ENCODE assay signal across 10 cellular contexts in genomic region chr12:39467432-39467870, GRCh38. TPM values are rescaled to one million over a fixed set of nuclear protein-coding genes. Genes with fewer than 3 reads are reported as not detected.
DNase-seq lines count a peak whose midpoint lies in the region; ATAC-seq and FAIRE-seq lines count a peak whose summit lies in the region.
"Had no signal": no experiment of that assay in that cellular context is flagged by ENCODE, and none has a peak within 500 bp of the region (broad histone marks: within the 10 kb centered on the region; RNA-seq: fewer than 3 reads in every experiment).

No MANE protein-coding gene starts in this region.

- peak; percentile 13 for DNase-seq in activated CD4-positive, alpha-beta T cell treated with anti-CD3 and anti-CD28 coated beads for 36 hours
- DNase-seq in activated CD4-positive, alpha-beta T cell treated with anti-CD3 and anti-CD28 coated beads, Interleukin-2, amount 50 U/mL, for 1 hour, result no peak
- DNase-seq in OCI-M1 (lab: John Stamatoyannopoulos, UW), result peak; percentile 26
- DNase-seq in right cardiac atrium, result no peak
- no peak for DNase-seq in RCC 7860 (ENCODE audit: low spot score)
- no peak for DNase-seq in NCI-H446 treated with DMSO at 0.1 percent for 48 hours (lab: John Stamatoyannopoulos, UW)
- DNase-seq: IMR-90 had no signal

- POLR2A ChIA-PET in activated CD4-positive, alpha-beta T cell treated with anti-CD3 and anti-CD28 coated beads for 36 hours (lab: Charles Lee), result interaction anchor here (0.6 kb wide), 1 partner anchor 9 kb away, joined by 4 read pairs; no protein-coding TSS in a partner anchor

- no peaks in the 10 kb centered on the region for H3K27me3 ChIP-seq in neuron (ENCODE audit: insufficient read depth, low read length)
- H3K27me3 ChIP-seq in right cardiac atrium (ENCODE audit: control insufficient read depth, insufficient read depth), result no peaks in the 10 kb centered on the region
- H3K27me3 ChIP-seq: esophagus muscularis mucosa had no signal

- no peaks in the 10 kb centered on the region for H3K36me3 Mint-ChIP-seq in activated CD4-positive, alpha-beta T cell treated with anti-CD3 and anti-CD28 coated beads for 36 hours (ENCODE audit: low read depth)

- CTCF ChIA-PET in activated CD4-positive, alpha-beta T cell treated with anti-CD3 and anti-CD28 coated beads for 36 hours (lab: Charles Lee), result interaction anchor here (1.5 kb wide), 1 partner anchor 149 kb away, joined by 3 read pairs; no protein-coding TSS in a partner anchor

- no peak overlapping the region for H3K4me3 Mint-ChIP-seq in activated CD4-positive, alpha-beta T cell treated with anti-CD3 and anti-CD28 coated beads for 36 hours

- peak; percentile 92 for ATAC-seq in activated CD4-positive, alpha-beta T cell treated with anti-CD3 and anti-CD28 coated beads for 36 hours
- ATAC-seq in HG02571 (IDR thresholded peaks at IDR 0.05; ENCODE audit: unreplicated experiment) (peak; percentile 63), right cardiac atrium (no peak)

- H3K9me3 ChIP-seq in neuron (ENCODE audit: low read length) (no peaks in the 10 kb centered on the region), right cardiac atrium (ENCODE audit: control insufficient read depth, low read length) (no peaks in the 10 kb centered on the region)
- H3K9me3 ChIP-seq: esophagus muscularis mucosa had no signal

- H3K27me3 Mint-ChIP-seq in activated CD4-positive, alpha-beta T cell treated with anti-CD3 and anti-CD28 coated beads for 36 hours, result no peaks in the 10 kb centered on the region

- no peaks in the 10 kb centered on the region for H3K4me1 ChIP-seq in neuron (ENCODE audit: insufficient read depth, low read length)
- peaks cover 2% of the 10 kb centered on the region for H3K4me1 ChIP-seq in right cardiac atrium (ENCODE audit: control insufficient read depth, insufficient read depth, low read length)
- H3K4me1 ChIP-seq: esophagus muscularis mucosa had no signal

- FAIRE-seq in RCC 7860 (lab: Jason Lieb, UNC), result no peak

- peaks cover 15% of the 10 kb centered on the region for H3K4me1 Mint-ChIP-seq in activated CD4-positive, alpha-beta T cell treated with anti-CD3 and anti-CD28 coated beads for 36 hours

- H2AFZ ChIP-seq in neuron (ENCODE audit: low read depth, low read length), result peak overlapping the region; percentile 48

- intact Hi-C loops in activated CD4-positive, alpha-beta T cell treated with anti-CD3 and anti-CD28 coated beads for 36 hours (cut with DNase I, micrococcal nuclease), result loop anchor here (1.0 kb wide), 1 partner anchor 24 kb away; the partner anchor contains the start of gene KIF21A (in 2 of the 2)
- intact Hi-C loops in right cardiac atrium (cut with DNase I), result no loop called here

- H3K27ac Mint-ChIP-seq in activated CD4-positive, alpha-beta T cell treated with anti-CD3 and anti-CD28 coated beads for 36 hours, result no peak overlapping the region

- no peak overlapping the region for H3K27ac ChIP-seq in right cardiac atrium (ENCODE audit: low read length)
- H3K27ac ChIP-seq: esophagus muscularis mucosa had no signal

- no peaks in the 10 kb centered on the region for H3K36me3 ChIP-seq in neuron (ENCODE audit: insufficient read depth, low read length)
- H3K36me3 ChIP-seq: esophagus muscularis mucosa had no signal

- peaks cover 8% of the 10 kb centered on the region for H3K9me3 Mint-ChIP-seq in activated CD4-positive, alpha-beta T cell treated with anti-CD3 and anti-CD28 coated beads for 36 hours (ENCODE audit: low read depth)

- H3K4me3 ChIP-seq in neuron (ENCODE audit: low read length), result no peak overlapping the region
- H3K4me3 ChIP-seq in right cardiac atrium (ENCODE audit: low read length), result no peak overlapping the region
- H3K4me3 ChIP-seq: esophagus muscularis mucosa had no signal

RNA-seq across cellular contexts. Expression of gene KIF21A, which starts 24.5 kb away (rescaled TPM):
- total RNA-seq in activated CD4-positive, alpha-beta T cell treated with anti-CD3 and anti-CD28 coated beads for 36 hours, result 10 to 100 TPM; 12.0 to 13.9 TPM
- total RNA-seq in right cardiac atrium, result 10 to 100 TPM; 36.4 to 58.7 (median 41.5) TPM
- polyA plus RNA-seq in right cardiac atrium, result 26.1 TPM

Comparison
In these comparisons a context has a peak if more than half of its experiments do, and no peak if none do; other contexts are left out.
1. DNase-seq: peak in activated CD4-positive, alpha-beta T cell treated with anti-CD3 and anti-CD28 coated beads for 36 hours (single experiment) and OCI-M1 (single experiment); none in activated CD4-positive, alpha-beta T cell treated with anti-CD3 and anti-CD28 coated beads, Interleukin-2, amount 50 U/mL, for 1 hour (single experiment), right cardiac atrium (0 of 3), RCC 7860 (single experiment) and NCI-H446 treated with DMSO at 0.1 percent for 48 hours (single experiment).
2. ATAC-seq: peak in activated CD4-positive, alpha-beta T cell treated with anti-CD3 and anti-CD28 coated beads for 36 hours (single experiment) and HG02571 (single experiment); none in right cardiac atrium (0 of 2).
3. intact Hi-C loops: an anchor here in activated CD4-positive, alpha-beta T cell treated with anti-CD3 and anti-CD28 coated beads for 36 hours (1.0 kb wide); none called in right cardiac atrium.